ENCODE assay signal across 17 cellular contexts in genomic region chr15:101694261-101694660, GRCh38. TPM values are rescaled to one million over a fixed set of nuclear protein-coding genes. Genes with fewer than 3 reads are reported as not detected.
DNase-seq lines count a peak whose midpoint lies in the region; ATAC-seq and TF ChIP-seq lines count a peak whose summit lies in the region.
"Had no signal": no experiment of that assay in that cellular context is flagged by ENCODE, and none has a peak within 500 bp of the region (broad histone marks: within the 10 kb centered on the region; RNA-seq: fewer than 3 reads in every experiment).

No MANE protein-coding gene starts in this region.

- BruUV-seq in PC-3 (replicated peaks; lab: Mats Ljungman, UMichigan) = no TSS peak

- intact Hi-C loops in PC-3 (cut with micrococcal nuclease) = no loop called here
- intact Hi-C loops in posterior vena cava (cut with DNase I) = no loop called here

- no CpG with 5 or more reads among the region's 2 CpGs for WGBS in neuronal stem cell (ENCODE audit: extremely low coverage in 2 of 2, insufficient read length in 2 of 2, insufficient replicate concordance in 1 of 2), 2 donors

- no peak overlapping the region for H3K27ac ChIP-seq in PC-3 (ENCODE audit: low read length)
- H3K27ac ChIP-seq in epithelial cell of prostate = peak overlapping the region; percentile 77
- no peak overlapping the region for H3K27ac ChIP-seq in neuronal stem cell (replicated peaks; ENCODE audit: low read length)
- H3K27ac ChIP-seq: spleen, suprapubic skin had no signal

- no peak overlapping the region for H2BK120ac ChIP-seq in neuronal stem cell (ENCODE audit: low read depth, low read length)

- no peaks in the 10 kb centered on the region for H3K4me1 ChIP-seq in PC-3 (ENCODE audit: insufficient read depth, low read length)
- no peaks in the 10 kb centered on the region for H3K4me1 ChIP-seq in neuronal stem cell (ENCODE audit: control insufficient read depth in 2 of 2, insufficient read depth in 1 of 2, low read depth in 1 of 2, low read length in 2 of 2)
- H3K4me1 ChIP-seq: suprapubic skin had no signal

- peaks cover 11 to 69% of the 10 kb centered on the region in 2 donors for H3K36me3 Mint-ChIP-seq in activated naive CD4-positive, alpha-beta T cell treated with anti-CD3 and anti-CD28 coated beads, Interleukin-2, amount 50 U/mL, for 72 hours

- H2AFZ ChIP-seq in PC-3 (ENCODE audit: low read length) (no peak overlapping the region), neuronal stem cell (ENCODE audit: low read length) (no peak overlapping the region)

- no peak overlapping the region for H3K4ac ChIP-seq in neuronal stem cell (ENCODE audit: low read length)

- H3K9ac ChIP-seq in PC-3 (ENCODE audit: low read length) (no peak overlapping the region), neuronal stem cell (ENCODE audit: low read depth, low read length, poor library complexity) (no peak overlapping the region)

- no peaks in the 10 kb centered on the region for H4K20me1 ChIP-seq in PC-3 (ENCODE audit: low read length)

- no peaks in the 10 kb centered on the region for H3K79me1 ChIP-seq in neuronal stem cell (ENCODE audit: low read depth, low read length)

- H3K14ac ChIP-seq in neuronal stem cell (ENCODE audit: low read length) = no peak overlapping the region

- H3K4me3 ChIP-seq in PC-3 (ENCODE audit: low read length) (no peak overlapping the region), neuronal stem cell (ENCODE audit: low read length in 2 of 2) (no peak overlapping the region)
- H3K4me3 ChIP-seq: spleen, suprapubic skin had no signal

- no peak overlapping the region for H2BK12ac ChIP-seq in neuronal stem cell (ENCODE audit: low read length)

- peak overlapping the region; percentile 86 for H3K23ac ChIP-seq in neuronal stem cell (ENCODE audit: low read depth, low read length, poor library complexity)

- POLR2A ChIA-PET in PC-3 (lab: Charles Lee; ENCODE audit: unreplicated experiment) = no interaction called here

- CTCF ChIA-PET in PC-3 (lab: Charles Lee) = no interaction called here

- no peaks in the 10 kb centered on the region for H3F3A ChIP-seq in PC-3 (ENCODE audit: low read length, unreplicated experiment)

- H3K27me3 ChIP-seq in PC-3 (ENCODE audit: low read length) (no peaks in the 10 kb centered on the region), neuronal stem cell (ENCODE audit: control insufficient read depth in 3 of 3, insufficient read depth in 3 of 3, low read depth in 1 of 3, low read length in 3 of 3) (no peaks in the 10 kb centered on the region)
- H3K27me3 ChIP-seq: spleen, suprapubic skin had no signal

- peaks cover 0 to 7% of the 10 kb centered on the region in 2 donors for H3K9me3 Mint-ChIP-seq in activated naive CD4-positive, alpha-beta T cell treated with anti-CD3 and anti-CD28 coated beads, Interleukin-2, amount 50 U/mL, for 72 hours

- H3K36me3 ChIP-seq in PC-3 (ENCODE audit: low read depth, low read length) (no peaks in the 10 kb centered on the region), neuronal stem cell (replicated peaks in 1 of 2; ENCODE audit: control insufficient read depth in 2 of 2, insufficient read depth in 2 of 2, low read length in 2 of 2) (peaks cover 3 to 55% of the 10 kb centered on the region in 2 donors)

- peak; percentile 35; the same call in 1 of the 2 replicates for TF ChIP-seq CTCF in PC-3 (conservative IDR thresholded peaks at IDR 0.05; ENCODE audit: low read depth, low read length)

- no peak overlapping the region for H2AK5ac ChIP-seq in neuronal stem cell (ENCODE audit: low read depth, low read length)

- H3K79me2 ChIP-seq in PC-3 (ENCODE audit: low read length) = no peaks in the 10 kb centered on the region

- no peak for ATAC-seq in activated naive CD4-positive, alpha-beta T cell treated with anti-CD3 and anti-CD28 coated beads, Interleukin-2, amount 50 U/mL, for 72 hours
- ATAC-seq in PC-3 = no peak
- ATAC-seq: activated CD8-positive, alpha-beta T cell treated with anti-CD3 and anti-CD28 coated beads, Interleukin-2, amount 10 ng/mL, durations not matched to agents 7 days and 5 days had no signal

- no peaks in the 10 kb centered on the region for H3K9me2 ChIP-seq in PC-3 (replicated peaks; ENCODE audit: low read length)

- no peak overlapping the region for H2BK15ac ChIP-seq in neuronal stem cell (ENCODE audit: low read length)

- H3K4me2 ChIP-seq in PC-3 (ENCODE audit: low read length) (no peak overlapping the region), neuronal stem cell (ENCODE audit: insufficient read depth, low read length, poor library complexity, severe bottlenecking) (no peak overlapping the region)

- H4K8ac ChIP-seq in neuronal stem cell (ENCODE audit: low read depth, low read length) = no peak overlapping the region

- DNase-seq in activated naive CD4-positive, alpha-beta T cell treated with anti-CD3 and anti-CD28 coated beads, Interleukin-2, amount 50 U/mL, for 72 hours (ENCODE audit: low spot score in 2 of 2) = no peak
- DNase-seq in activated naive CD4-positive, alpha-beta T cell (lab: John Stamatoyannopoulos, UW) = no peak
- DNase-seq in PC-3 (peak; percentile 9), epithelial cell of prostate (ENCODE audit: low read depth, low spot score) (no peak), neuronal stem cell (ENCODE audit: low spot score) (no peak), SIG-M5 (lab: John Stamatoyannopoulos, UW) (no peak), CD1c-positive myeloid dendritic cell (ENCODE audit: extremely low spot score) (no peak), posterior vena cava (ENCODE audit: low spot score) (no peak)
- DNase-seq: activated CD8-positive, alpha-beta T cell treated with anti-CD3 and anti-CD28 coated beads, Interleukin-2, amount 10 ng/mL, durations not matched to agents 7 days and 5 days; activated T-cell treated with anti-CD3 and anti-CD28 coated beads, Interleukin-2, amount 50 U/mL, for 48 hours; NCI-H2107; NCI-H524 treated with DMSO at 0.1 percent for 48 hours; nucleus accumbens; retina; Right ventricle myocardium superior; spleen had no signal

- H4K91ac ChIP-seq in neuronal stem cell (ENCODE audit: low read depth, low read length, poor library complexity) = no peak overlapping the region

- no peaks in the 10 kb centered on the region for H3K9me3 ChIP-seq in PC-3 (ENCODE audit: low read length)
- peaks cover 0 to 2% of the 10 kb centered on the region in 2 donors for H3K9me3 ChIP-seq in neuronal stem cell (replicated peaks in 1 of 2; ENCODE audit: control insufficient read depth in 2 of 2, insufficient read depth in 1 of 2, low read depth in 1 of 2, low read length in 2 of 2)
- H3K9me3 ChIP-seq: spleen, suprapubic skin had no signal

- H3K27ac Mint-ChIP-seq in activated naive CD4-positive, alpha-beta T cell treated with anti-CD3 and anti-CD28 coated beads, Interleukin-2, amount 50 U/mL, for 72 hours = peak overlapping the region; percentile 45 to 98
- H3K27ac Mint-ChIP-seq: activated CD8-positive, alpha-beta T cell treated with anti-CD3 and anti-CD28 coated beads, Interleukin-2, amount 10 ng/mL, durations not matched to agents 7 days and 5 days had no signal

- H3K18ac ChIP-seq in neuronal stem cell (ENCODE audit: low read length) = no peak overlapping the region

- H2BK5ac ChIP-seq in neuronal stem cell (ENCODE audit: low read length) = no peak overlapping the region

RNA-seq across cellular contexts. Expression of gene TARS3, which starts 30.0 kb away (rescaled TPM):
- 10 to 100 TPM; 21.2 to 23.0 TPM for total RNA-seq in activated naive CD4-positive, alpha-beta T cell treated with anti-CD3 and anti-CD28 coated beads, Interleukin-2, amount 50 U/mL, for 72 hours
- 5.4 and 8.1 TPM in 2 replicates for total RNA-seq in PC-3 (2014; rRNA removed)
- polyA plus RNA-seq in neuronal stem cell (2013, experiment 1 of 2) = 12.7 TPM
- 12.6 TPM for polyA plus RNA-seq in neuronal stem cell (2013, experiment 2 of 2)
- total RNA-seq in posterior vena cava = 10 to 100 TPM; 10.3 to 10.9 TPM

RNA-seq across cellular contexts. Expression of gene TM2D3, which starts 42.1 kb away (rescaled TPM):
- total RNA-seq in activated naive CD4-positive, alpha-beta T cell treated with anti-CD3 and anti-CD28 coated beads, Interleukin-2, amount 50 U/mL, for 72 hours = 10 to 100 TPM; 33.5 to 56.7 TPM
- 18.4 and 23.3 TPM in 2 replicates for total RNA-seq in PC-3 (2014; rRNA removed)
- 31.2 TPM for polyA plus RNA-seq in neuronal stem cell (2013, experiment 1 of 2)
- 30.8 TPM for polyA plus RNA-seq in neuronal stem cell (2013, experiment 2 of 2)
- 10 to 100 TPM; 39.9 to 44.1 TPM for total RNA-seq in posterior vena cava
